ENCODE assay signal across 26 cellular contexts in genomic region chrX:105017641-105018040, GRCh38.
A peak's percentile ranks its signal among the peaks of the same experiment; 100 is the strongest.
DNase-seq lines count a peak whose midpoint lies in the region; ATAC-seq, FAIRE-seq and TF ChIP-seq lines count a peak whose summit lies in the region.
"Had no signal": no experiment of that assay in that cellular context is flagged by ENCODE, and none has a peak within 500 bp of the region (broad histone marks: within the 10 kb centered on the region; RNA-seq: fewer than 3 reads in every experiment).

No MANE protein-coding gene starts in this region.

- H3K4me2 ChIP-seq in PC-3 (ENCODE audit: low read length) (no peak overlapping the region), endothelial cell of umbilical vein (ENCODE audit: insufficient read depth, low read length) (no peak overlapping the region)
- H3K4me2 ChIP-seq: A549; BLaER1 treated with 17β-estradiol and CSF1 and Interleukin-3, amounts not matched to agents 10 nM and 100 nM had no signal

- H3K27ac ChIP-seq in PC-3 (ENCODE audit: low read length) (no peak overlapping the region), endothelial cell of umbilical vein (ENCODE audit: insufficient read depth, low read depth, low read length) (no peak overlapping the region), tibial artery (no peak overlapping the region)
- H3K27ac ChIP-seq: A549; BLaER1 treated with 17β-estradiol and CSF1 and Interleukin-3, amounts not matched to agents 10 nM and 100 nM; SK-N-MC had no signal

- H3K4me1 ChIP-seq in PC-3 (ENCODE audit: insufficient read depth, low read length) (0 out of 2 replicates have a peak, but pooled peaks cover 7% of the 10 kb centered on the region), endothelial cell of umbilical vein (ENCODE audit: control insufficient read depth, extremely low read depth, insufficient read depth, low read length) (no peaks in the 10 kb centered on the region), tibial artery (no peaks in the 10 kb centered on the region)
- H3K4me1 ChIP-seq: A549; BLaER1 treated with 17β-estradiol and CSF1 and Interleukin-3, amounts not matched to agents 10 nM and 100 nM had no signal

- H3K9me2 ChIP-seq in PC-3 (replicated peaks; ENCODE audit: low read length): no peaks in the 10 kb centered on the region

- no peak for TF ChIP-seq POLR2A in endothelial cell of umbilical vein (IDR thresholded peaks at IDR 0.05; ENCODE audit: low read depth, low read length)
- TF ChIP-seq POLR2A in GM12891 (IDR thresholded peaks at IDR 0.05; ENCODE audit: low read depth, low read length): no peak

- H2AFZ ChIP-seq in PC-3 (ENCODE audit: low read length) (no peak overlapping the region), endothelial cell of umbilical vein (ENCODE audit: low read depth, low read length) (no peak overlapping the region)

- H3K4me3 ChIP-seq in PC-3 (ENCODE audit: low read length): no peak overlapping the region
- no peak overlapping the region for H3K4me3 ChIP-seq in endothelial cell of umbilical vein (replicated peaks in 1 of 3; ENCODE audit: insufficient read depth in 1 of 3, low read depth in 1 of 3, low read length in 3 of 3)
- no peak overlapping the region for H3K4me3 ChIP-seq in tibial artery
- H3K4me3 ChIP-seq: A549; BLaER1 treated with 17β-estradiol and CSF1 and Interleukin-3, amounts not matched to agents 10 nM and 100 nM; K562; MG63; SK-N-MC had no signal

- intact Hi-C loops in PC-3 (cut with micrococcal nuclease): no loop called here
- intact Hi-C loops in endothelial cell of umbilical vein (cut with micrococcal nuclease): no loop called here
- intact Hi-C loops in tibial artery (cut with DNase I; ENCODE audit: low total_unique reads): no loop called here
- intact Hi-C loops in posterior vena cava (cut with DNase I): no loop called here

- peak; percentile 24 for FAIRE-seq in endothelial cell of umbilical vein (lab: Jason Lieb, UNC)
- no peak for FAIRE-seq in GM12891 (lab: Jason Lieb, UNC)
- FAIRE-seq: A549, D721Med, GM18507, HepG2, K562 had no signal

- H3K9me3 ChIP-seq in PC-3 (ENCODE audit: low read length) (no peaks in the 10 kb centered on the region), endothelial cell of umbilical vein (replicated peaks; ENCODE audit: control insufficient read depth, insufficient read depth, low read length) (no peaks in the 10 kb centered on the region), tibial artery (no peaks in the 10 kb centered on the region)
- H3K9me3 ChIP-seq: A549; BLaER1 treated with 17β-estradiol and CSF1 and Interleukin-3, amounts not matched to agents 10 nM and 100 nM; MG63 had no signal

- BruUV-seq in PC-3 (replicated peaks; lab: Mats Ljungman, UMichigan): no TSS peak
- BruUV-seq in endothelial cell of umbilical vein (replicated peaks; lab: Mats Ljungman, UMichigan): no TSS peak

- TF ChIP-seq CTCF in PC-3 (conservative IDR thresholded peaks at IDR 0.05; ENCODE audit: low read depth, low read length) (no peak), endothelial cell of umbilical vein (IDR thresholded peaks at IDR 0.05; ENCODE audit: extremely low read depth in 1 of 2, insufficient read depth in 1 of 2, low read depth in 1 of 2, low read length in 2 of 2) (no peak), tibial artery (IDR thresholded peaks at IDR 0.05) (no peak)

- DNase-seq in NCI-H1105 (lab: John Stamatoyannopoulos, UW): peak; percentile 19
- peak; percentile 12 for DNase-seq in PC-3
- no peak for DNase-seq in endothelial cell of umbilical vein (ENCODE audit: low read depth, low spot score)
- peak; percentile 20 for DNase-seq in kidney tubule cell (ENCODE audit: low spot score)
- DNase-seq in HK-2 (ENCODE audit: unreplicated experiment): no peak
- no peak for DNase-seq in tibial artery
- no peak for DNase-seq in GM12891 (ENCODE audit: insufficient read length, low spot score)
- DNase-seq in posterior vena cava (ENCODE audit: low spot score): no peak
- DNase-seq: AML-193; CD4-positive, alpha-beta T cell; H7; Kasumi-1; MG63; NCI-H1436; NCI-H187 treated with DMSO at 0.1 percent for 48 hours; NCI-H446; NCI-H524 treated with DMSO at 0.1 percent for 48 hours; SIG-M5 had no signal

- CTCF ChIA-PET in PC-3 (lab: Charles Lee) (no interaction called here), endothelial cell of umbilical vein (lab: Charles Lee) (no interaction called here)

- no peaks in the 10 kb centered on the region for H4K20me1 ChIP-seq in PC-3 (ENCODE audit: low read length)
- H4K20me1 ChIP-seq in endothelial cell of umbilical vein (replicated peaks; ENCODE audit: control insufficient read depth, extremely low read depth, insufficient read depth, low read length): no peaks in the 10 kb centered on the region
- H4K20me1 ChIP-seq: BLaER1 treated with 17β-estradiol and CSF1 and Interleukin-3, amounts not matched to agents 10 nM and 100 nM had no signal

- no peaks in the 10 kb centered on the region for H3K9me1 ChIP-seq in endothelial cell of umbilical vein (replicated peaks; ENCODE audit: control insufficient read depth, extremely low read depth, insufficient read depth, low read length)

- H3F3A ChIP-seq in PC-3 (ENCODE audit: low read length, unreplicated experiment): no peaks in the 10 kb centered on the region

- dilution Hi-C loops in endothelial cell of umbilical vein (cut with MboI; ENCODE audit: extremely low pct_ligation_motif_present, low sequenced_read_pairs): no loop called here

- H3K79me2 ChIP-seq in PC-3 (ENCODE audit: low read length) (no peaks in the 10 kb centered on the region), endothelial cell of umbilical vein (ENCODE audit: control insufficient read depth, insufficient read depth, low read length) (no peaks in the 10 kb centered on the region)

- ATAC-seq in PC-3: peak; percentile 29
- ATAC-seq: A549, HepG2, K562, Panc1 had no signal

- H3K36me3 ChIP-seq in PC-3 (ENCODE audit: low read depth, low read length): no peaks in the 10 kb centered on the region
- H3K36me3 ChIP-seq in endothelial cell of umbilical vein (ENCODE audit: control insufficient read depth in 2 of 2, extremely low read depth in 1 of 2, insufficient read depth in 2 of 2, low read length in 2 of 2): no peaks in the 10 kb centered on the region
- H3K36me3 ChIP-seq in tibial artery: no peaks in the 10 kb centered on the region
- H3K36me3 ChIP-seq: BLaER1 treated with 17β-estradiol and CSF1 and Interleukin-3, amounts not matched to agents 10 nM and 100 nM; MG63 had no signal

- POLR2A ChIA-PET in PC-3 (lab: Charles Lee; ENCODE audit: unreplicated experiment): no interaction called here
- POLR2A ChIA-PET in endothelial cell of umbilical vein (lab: Charles Lee): no interaction called here

- H3K27me3 ChIP-seq in PC-3 (ENCODE audit: low read length): no peaks in the 10 kb centered on the region
- no peaks in the 10 kb centered on the region for H3K27me3 ChIP-seq in endothelial cell of umbilical vein (ENCODE audit: control insufficient read depth in 2 of 2, insufficient read depth in 2 of 2, low read length in 2 of 2)
- H3K27me3 ChIP-seq in tibial artery: no peaks in the 10 kb centered on the region
- H3K27me3 ChIP-seq: BLaER1 treated with 17β-estradiol and CSF1 and Interleukin-3, amounts not matched to agents 10 nM and 100 nM; MG63 had no signal

- no peak overlapping the region for H3K9ac ChIP-seq in PC-3 (ENCODE audit: low read length)
- no peak overlapping the region for H3K9ac ChIP-seq in endothelial cell of umbilical vein (replicated peaks; ENCODE audit: extremely low read depth, insufficient read depth, low read length)
- H3K9ac ChIP-seq: BLaER1 treated with 17β-estradiol and CSF1 and Interleukin-3, amounts not matched to agents 10 nM and 100 nM had no signal

TF ChIP-seq in endothelial cell of umbilical vein, 7 proteins besides CTCF, POLR2A, EP300 and RAD21:
- TF ChIP-seq GATA2 (IDR thresholded peaks at IDR 0.05; ENCODE audit: insufficient read depth, insufficient read length, low read depth, low read length) (no peak), MAX (IDR thresholded peaks at IDR 0.05; ENCODE audit: insufficient read depth, insufficient read length) (no peak), EZH2 (IDR thresholded peaks at IDR 0.05; ENCODE audit: borderline replicate concordance, low read depth, low read length, severe bottlenecking) (no peak), FOS (IDR thresholded peaks at IDR 0.05; ENCODE audit: borderline replicate concordance, insufficient read depth, low read length) (no peak), MYC (IDR thresholded peaks at IDR 0.05; ENCODE audit: low read depth, low read length) (no peak), POLR2AphosphoS5 (IDR thresholded peaks at IDR 0.05; ENCODE audit: insufficient read depth, low read depth, low read length) (no peak), JUN (IDR thresholded peaks at IDR 0.05; ENCODE audit: borderline replicate concordance, insufficient read depth, insufficient read length, low read depth) (no peak)

TF ChIP-seq in GM12891, 5 proteins besides CTCF, POLR2A, EP300 and RAD21:
- TF ChIP-seq TAF1 (IDR thresholded peaks at IDR 0.05; ENCODE audit: low read depth, low read length) (no peak), POU2F2 (IDR thresholded peaks at IDR 0.05; ENCODE audit: low read depth, low read length) (no peak), POLR2AphosphoS5 (IDR thresholded peaks at IDR 0.05; ENCODE audit: low read depth, low read length) (no peak), PAX5 (IDR thresholded peaks at IDR 0.05; ENCODE audit: insufficient read depth, low read length, severe bottlenecking) (no peak), SPI1 (IDR thresholded peaks at IDR 0.05; ENCODE audit: low read depth, low read length) (no peak)

Comparison
In these comparisons a context has a peak if more than half of its experiments do, and no peak if none do; other contexts are left out.
1. DNase-seq: peak in NCI-H1105 (single experiment), PC-3 (single experiment) and kidney tubule cell (single experiment); none in endothelial cell of umbilical vein (single experiment), HK-2 (single experiment), tibial artery (0 of 2), GM12891 (single experiment) and posterior vena cava (single experiment).